ENCODE assay signal across 15 cellular contexts in the genomic region with DNA sequence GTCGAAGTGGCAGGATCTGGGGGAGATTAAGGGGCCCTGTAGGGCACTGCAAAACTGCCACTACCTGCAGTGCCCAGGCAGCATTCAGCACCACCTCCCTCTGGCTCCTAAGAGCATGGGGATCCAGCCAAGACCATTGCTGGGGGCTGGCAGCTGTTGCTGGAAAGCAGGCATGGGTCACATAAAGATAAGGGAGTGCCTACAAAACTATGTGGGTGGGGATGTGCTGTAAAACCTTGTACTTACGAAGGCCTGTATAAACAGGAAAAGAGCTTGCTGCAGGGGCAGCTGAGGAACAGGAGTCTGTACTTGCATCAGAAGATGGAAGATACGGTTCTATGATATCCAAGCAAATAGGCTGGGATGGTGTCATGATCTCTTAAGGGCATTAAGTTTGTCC. TPM values are rescaled to one million over a fixed set of nuclear protein-coding genes. Genes with fewer than 3 reads are reported as not detected.
DNase-seq lines count a peak whose midpoint lies in the region; ATAC-seq and TF ChIP-seq lines count a peak whose summit lies in the region.
"Had no signal": no experiment of that assay in that cellular context is flagged by ENCODE, and none has a peak within 500 bp of the region (broad histone marks: within the 10 kb centered on the region; RNA-seq: fewer than 3 reads in every experiment).

No MANE protein-coding gene starts in this region.

- in situ Hi-C loops in IMR-90 (cut with MboI; ENCODE audit: low sequenced_read_pairs), result no loop called here

- 0 out of 2 replicates have a peak overlapping the region, but pooled peaks have one; percentile 5 for H2BK20ac ChIP-seq in IMR-90 (ENCODE audit: low read depth, low read length)

- H3K27ac ChIP-seq in IMR-90 (ENCODE audit: insufficient read depth, low read length) (no peak overlapping the region), epithelial cell of prostate (peak overlapping the region; percentile 87), mesodermal cell (ENCODE audit: low read depth, low read length, severe bottlenecking) (peak overlapping the region; percentile 57)
- H3K27ac ChIP-seq: dorsolateral prefrontal cortex had no signal

- POLR2A ChIA-PET in IMR-90 (lab: Charles Lee; ENCODE audit: unreplicated experiment), result interaction anchor here (0.5 kb wide), 1 partner anchor 120 kb away, joined by 11 read pairs; no protein-coding TSS in a partner anchor

- H3K27me3 Mint-ChIP-seq in activated CD8-positive, alpha-beta memory T cell treated with anti-CD3 and anti-CD28 coated beads, Interleukin-2, amount 10 ng/mL, durations not matched to agents 7 days and 5 days, result no peaks in the 10 kb centered on the region
- H3K27me3 Mint-ChIP-seq: activated naive CD4-positive, alpha-beta T cell treated with anti-CD3 and anti-CD28 coated beads, Interleukin-2, amount 50 U/mL, for 24 hours; B cell had no signal

- H3K4me3 ChIP-seq in AG09309 (ENCODE audit: control insufficient read depth, low read depth, low read length), result no peak overlapping the region
- no peak overlapping the region for H3K4me3 ChIP-seq in IMR-90 (ENCODE audit: insufficient read depth, low read depth, low read length)
- H3K4me3 ChIP-seq in mesodermal cell (ENCODE audit: extremely low read depth, insufficient read depth, low read length, poor library complexity, severe bottlenecking), result no peak overlapping the region
- H3K4me3 ChIP-seq: dorsolateral prefrontal cortex had no signal

- no peak overlapping the region for H4K91ac ChIP-seq in IMR-90 (ENCODE audit: insufficient read depth, low read depth, low read length)

- H3K14ac ChIP-seq in IMR-90 (replicated peaks; ENCODE audit: low read depth, low read length), result no peak overlapping the region

- intact Hi-C loops in IMR-90 (cut with micrococcal nuclease), result no loop called here

- H3K4me1 Mint-ChIP-seq in activated CD8-positive, alpha-beta memory T cell treated with anti-CD3 and anti-CD28 coated beads, Interleukin-2, amount 10 ng/mL, durations not matched to agents 7 days and 5 days, result no peaks in the 10 kb centered on the region
- H3K4me1 Mint-ChIP-seq: B cell had no signal

- peak overlapping the region; percentile 72 for H2AFZ ChIP-seq in IMR-90 (replicated peaks; ENCODE audit: low read length, poor library complexity)

- H2BK5ac ChIP-seq in IMR-90 (ENCODE audit: low read depth, low read length, poor library complexity, severe bottlenecking), result peak overlapping the region; percentile 46

- H3K23ac ChIP-seq in IMR-90 (ENCODE audit: low read depth, low read length), result no peak overlapping the region; the same call in 1 of the 2 replicates

- peaks cover 8% of the 10 kb centered on the region for H3K4me1 ChIP-seq in IMR-90 (ENCODE audit: control insufficient read depth, insufficient read depth, low read length)
- H3K4me1 ChIP-seq in mesodermal cell (ENCODE audit: control insufficient read depth, insufficient read depth, low read length, poor library complexity, severe bottlenecking), result peaks cover 10% of the 10 kb centered on the region

- H3K9me3 ChIP-seq in IMR-90 (ENCODE audit: control insufficient read depth, insufficient read depth, low read length) (no peaks in the 10 kb centered on the region), mesodermal cell (ENCODE audit: control insufficient read depth, low read length) (peaks cover 10% of the 10 kb centered on the region)

- CTCF ChIA-PET in IMR-90 (lab: Yijun Ruan, JAX), result no interaction called here
- CTCF ChIA-PET in activated CD8-positive, alpha-beta memory T cell treated with anti-CD3 and anti-CD28 coated beads, Interleukin-2, amount 10 ng/mL, durations not matched to agents 7 days and 5 days (lab: Charles Lee), result interaction anchor here (1.2 to 1.4 kb wide), 2 partner anchors 27 to 29 kb away, joined by 3 read pairs; no protein-coding TSS in a partner anchor

- H3K27me3 ChIP-seq in IMR-90 (ENCODE audit: control insufficient read depth, insufficient read depth, low read length), result no peaks in the 10 kb centered on the region
- H3K27me3 ChIP-seq: dorsolateral prefrontal cortex had no signal

- H3K9me3 Mint-ChIP-seq in activated CD8-positive, alpha-beta memory T cell treated with anti-CD3 and anti-CD28 coated beads, Interleukin-2, amount 10 ng/mL, durations not matched to agents 7 days and 5 days (ENCODE audit: low read depth), result no peaks in the 10 kb centered on the region
- H3K9me3 Mint-ChIP-seq: activated naive CD4-positive, alpha-beta T cell treated with anti-CD3 and anti-CD28 coated beads, Interleukin-2, amount 50 U/mL, for 24 hours had no signal

- no peaks in the 10 kb centered on the region for H4K20me1 ChIP-seq in IMR-90 (ENCODE audit: insufficient read depth, low read length)

- H4K5ac ChIP-seq in IMR-90 (ENCODE audit: low read depth, low read length), result no peak overlapping the region

- peak overlapping the region; percentile 64 for H2BK120ac ChIP-seq in IMR-90 (ENCODE audit: low read depth, low read length)

- H2AK5ac ChIP-seq in IMR-90 (ENCODE audit: low read depth, low read length), result peak overlapping the region; percentile 77; the same call in 1 of the 2 replicates

- no peak overlapping the region; the same call in 1 of the 2 replicates for H3K56ac ChIP-seq in IMR-90 (ENCODE audit: extremely low read depth, insufficient read depth, low read length)

- TF ChIP-seq POLR2A in IMR-90 (IDR thresholded peaks at IDR 0.05; ENCODE audit: low read depth, low read length), result no peak

- no peaks in the 10 kb centered on the region for H3K9me1 ChIP-seq in IMR-90 (ENCODE audit: insufficient read depth, low read length)

- ATAC-seq in IMR-90 (ENCODE audit: low read depth), result peak; percentile 83
- no peak for ATAC-seq in activated CD8-positive, alpha-beta memory T cell treated with anti-CD3 and anti-CD28 coated beads, Interleukin-2, amount 10 ng/mL, durations not matched to agents 7 days and 5 days

- H3K36me3 Mint-ChIP-seq in activated CD8-positive, alpha-beta memory T cell treated with anti-CD3 and anti-CD28 coated beads, Interleukin-2, amount 10 ng/mL, durations not matched to agents 7 days and 5 days, result no peaks in the 10 kb centered on the region
- H3K36me3 Mint-ChIP-seq: activated naive CD4-positive, alpha-beta T cell treated with anti-CD3 and anti-CD28 coated beads, Interleukin-2, amount 50 U/mL, for 24 hours had no signal

- no peak overlapping the region for H3K9ac ChIP-seq in IMR-90 (ENCODE audit: low read depth, low read length)

- no peak overlapping the region for H3K4me3 Mint-ChIP-seq in activated CD8-positive, alpha-beta memory T cell treated with anti-CD3 and anti-CD28 coated beads, Interleukin-2, amount 10 ng/mL, durations not matched to agents 7 days and 5 days
- H3K4me3 Mint-ChIP-seq: activated naive CD4-positive, alpha-beta T cell treated with anti-CD3 and anti-CD28 coated beads, Interleukin-2, amount 50 U/mL, for 24 hours; B cell had no signal

- no TSS peak for BruUV-seq in IMR-90 (replicated peaks; lab: Mats Ljungman, UMichigan)

- H2BK15ac ChIP-seq in IMR-90 (ENCODE audit: low read depth, low read length), result no peak overlapping the region

- H3K27ac Mint-ChIP-seq in activated CD8-positive, alpha-beta memory T cell treated with anti-CD3 and anti-CD28 coated beads, Interleukin-2, amount 10 ng/mL, durations not matched to agents 7 days and 5 days, result no peak overlapping the region
- H3K27ac Mint-ChIP-seq: activated naive CD4-positive, alpha-beta T cell treated with anti-CD3 and anti-CD28 coated beads, Interleukin-2, amount 50 U/mL, for 24 hours; B cell had no signal

- H3K36me3 ChIP-seq in IMR-90 (ENCODE audit: control insufficient read depth, insufficient read depth, low read length), result no peaks in the 10 kb centered on the region
- H3K36me3 ChIP-seq in mesodermal cell (ENCODE audit: control insufficient read depth, insufficient read depth, low read length), result peaks cover 36% of the 10 kb centered on the region

- no peak overlapping the region for H3K4ac ChIP-seq in IMR-90 (ENCODE audit: low read depth, low read length)

- peak overlapping the region; percentile 5 for H3K4me2 ChIP-seq in IMR-90 (ENCODE audit: low read depth, low read length)

- no peak for TF ChIP-seq RAD21 in IMR-90 (IDR thresholded peaks at IDR 0.05; ENCODE audit: low read length)

- WGBS in IMR-90 (ENCODE audit: extremely low coverage in 2 of 2, insufficient read length in 1 of 2), 2 experiments, result 43% methylated on average over 2 of the region's 3 CpGs; no CpG with 5 or more reads in 1 of the 2 experiments
- WGBS in mesodermal cell (ENCODE audit: insufficient coverage in 2 of 2), 2 experiments, result 85 to 86% methylated on average over 2 to 3 of the region's 3 CpGs

- TF ChIP-seq CTCF in AG09309 (IDR thresholded peaks at IDR 0.05; ENCODE audit: control insufficient read depth, insufficient read depth, low read depth, low read length, missing control alignments) (no peak), IMR-90 (conservative IDR thresholded peaks at IDR 0.05; ENCODE audit: low read depth, low read length) (no peak)

- DNase-seq in AG09309 (ENCODE audit: low read depth) (peak; percentile 76), IMR-90 (peak; percentile 74), epithelial cell of prostate (ENCODE audit: low read depth, low spot score) (peak; percentile 60), NCI-H187 treated with DMSO at 0.1 percent for 48 hours (lab: John Stamatoyannopoulos, UW) (no peak), pons (ENCODE audit: low spot score) (no peak), NOMO-1 treated with dmso at 0.1 percent for 144 hours (lab: John Stamatoyannopoulos, UW; ENCODE audit: unreplicated experiment) (no peak)
- DNase-seq in activated CD8-positive, alpha-beta memory T cell treated with anti-CD3 and anti-CD28 coated beads, Interleukin-2, amount 10 ng/mL, durations not matched to agents 7 days and 5 days, result no peak
- DNase-seq: activated CD8-positive, alpha-beta memory T cell treated with anti-CD3 and anti-CD28 coated beads for 24 hours; dorsolateral prefrontal cortex; KBM-7; NCI-H2081 treated with DMSO at 0.1 percent for 48 hours; T1000 had no signal

- peak overlapping the region; percentile 93 for H2AK9ac ChIP-seq in IMR-90 (replicated peaks; ENCODE audit: low read depth, low read length, poor library complexity)

- H4K8ac ChIP-seq in IMR-90 (ENCODE audit: low read depth in 2 of 2, low read length in 2 of 2), result peak overlapping the region in 1 of 2 experiments; percentile 57; a peak in 2 of 4 replicates

- dilution Hi-C loops in IMR-90 (cut with HindIII; ENCODE audit: low sequenced_read_pairs, unreplicated experiment), result no loop called here

- H3K18ac ChIP-seq in IMR-90 (ENCODE audit: low read depth, low read length), result 0 out of 2 replicates have a peak overlapping the region, but pooled peaks have one; percentile 16

- H3K79me1 ChIP-seq in IMR-90 (ENCODE audit: low read depth in 1 of 2, low read length in 2 of 2), result no peaks in the 10 kb centered on the region

TF ChIP-seq in IMR-90, 13 proteins besides CTCF, POLR2A, EP300 and RAD21 (continues in another document):
- TF ChIP-seq FOS (IDR thresholded peaks at IDR 0.05; ENCODE audit: low read depth, low read length), result no peak

RNA-seq across cellular contexts. Expression of a gene that starts 27.1 kb away (rescaled TPM):
- 0.56 and 0.72 TPM in 2 replicates for total RNA-seq in IMR-90 (2012; rRNA removed)
- 0.72 and 0.97 TPM in 2 replicates for polyA plus RNA-seq in IMR-90 (2012; rRNA removed)
- polyA plus RNA-seq in IMR-90 (2012; cell fraction: cytosol; rRNA removed), result 0.38 and 0.62 TPM in 2 replicates
- 1.1 and 3.3 TPM in 2 replicates for polyA plus RNA-seq in IMR-90 (2012; cell fraction: nucleus; rRNA removed; ENCODE audit: low replicate concordance)
- 2.5 TPM for polyA plus RNA-seq in mesodermal cell (2013, experiment 1 of 2)
- polyA plus RNA-seq in mesodermal cell (2013, experiment 2 of 2), result 1.8 TPM
- 1 to 10 TPM; 1.5 to 1.7 TPM for total RNA-seq in activated CD8-positive, alpha-beta memory T cell treated with anti-CD3 and anti-CD28 coated beads, Interleukin-2, amount 10 ng/mL, durations not matched to agents 7 days and 5 days

Comparison
In these comparisons a context has a peak if more than half of its experiments do, and no peak if none do; other contexts are left out.
1. DNase-seq: peak in AG09309 (single experiment), IMR-90 (single experiment) and epithelial cell of prostate (single experiment); none in activated CD8-positive, alpha-beta memory T cell treated with anti-CD3 and anti-CD28 coated beads, Interleukin-2, amount 10 ng/mL, durations not matched to agents 7 days and 5 days (single experiment), NCI-H187 treated with DMSO at 0.1 percent for 48 hours (single experiment), pons (single experiment) and NOMO-1 treated with dmso at 0.1 percent for 144 hours (single experiment).